In genomic region chr9:122367065-122367464, GRCh38 we compare ENCODE assay signal across 20 cellular contexts.
"Had no signal": no experiment of that assay in that cellular context is flagged by ENCODE, and none has a peak within 500 bp of the region (broad histone marks: within the 10 kb centered on the region; RNA-seq: fewer than 3 reads in every experiment).

No MANE protein-coding gene starts in this region.

- H3K4me3 ChIP-seq: smooth muscle cell, uterus had no signal

- FAIRE-seq: endometrium, TTC549 had no signal

- DNase-seq: activated T-cell treated with anti-CD3 and anti-CD28 coated beads, Interleukin-2, amount 50 U/mL, for 24 hours; aorta; effector CD4-positive, alpha-beta T cell; hippocampal formation; kidney glomerular epithelial cell; nephron progenitor cell; occipital lobe; stimulated activated CD4-positive, alpha-beta T cell treated with anti-CD3 and anti-CD28 coated beads, Interleukin-2, amount 100 ng/mL, for 48 hours; stimulated activated CD8-positive, alpha-beta memory T cell treated with anti-CD3 and anti-CD28 coated beads, Interleukin-4, amount 100 ng/mL, for 48 hours; stimulated activated naive B cell treated with anti-CD40 and anti-IgM and Interleukin-4, amounts not matched to agents 10 μg/mL and 1 μg/mL and 100 μg/mL, for 72 hours; trophoblast cell; uterus had no signal

- H3K4me2 ChIP-seq: smooth muscle cell had no signal

- H3K27me3 ChIP-seq: uterus had no signal

- H3K36me3 ChIP-seq: uterus had no signal

- H3K27ac ChIP-seq: foreskin keratinocyte, uterus had no signal

- ATAC-seq: activated naive CD4-positive, alpha-beta T cell treated with anti-CD3 and anti-CD28 coated beads, Interleukin-2, amount 50 U/mL, for 72 hours; activated T-helper 17 cell treated with anti-CD3 and anti-CD28 coated beads, Interleukin-2, amount 50 U/mL, for 72 hours; sciatic nerve; stimulated activated naive B cell treated with anti-CD40 and anti-IgM and Interleukin-4, amounts not matched to agents 10 μg/mL and 1 μg/mL and 100 μg/mL, for 72 hours; WTC11 had no signal

- H3K9me3 ChIP-seq: uterus had no signal
